In genomic region chr5:9546973-9547947, GRCh38 we compare ENCODE assay signal across 8 cellular contexts. TPM values are rescaled to one million over a fixed set of nuclear protein-coding genes. Genes with fewer than 3 reads are reported as not detected.
DNase-seq lines count a peak whose midpoint lies in the region; ATAC-seq and TF ChIP-seq lines count a peak whose summit lies in the region.

No MANE protein-coding gene starts in this region.

- no peaks in the 10 kb centered on the region for H3K36me3 ChIP-seq in ovary

- H3K36me3 Mint-ChIP-seq in T-helper 17 cell (ENCODE audit: low read depth) = no peaks in the 10 kb centered on the region
- no peaks in the 10 kb centered on the region for H3K36me3 Mint-ChIP-seq in activated CD8-positive, alpha-beta T cell treated with anti-CD3 and anti-CD28 coated beads for 36 hours (ENCODE audit: low read depth)

- POLR2A ChIA-PET in activated CD8-positive, alpha-beta T cell treated with anti-CD3 and anti-CD28 coated beads for 36 hours (lab: Charles Lee) = no interaction called here

- no peaks in the 10 kb centered on the region for H3K4me1 ChIP-seq in ovary (ENCODE audit: insufficient read depth)

- intact Hi-C loops in ovary (cut with DNase I) = loop anchor here in 1 of 4 donors (10.0 kb wide), 1 partner anchor 708 kb away; the partner anchor contains the start of gene CCT5
- intact Hi-C loops in activated CD8-positive, alpha-beta T cell treated with anti-CD3 and anti-CD28 coated beads for 36 hours (cut with micrococcal nuclease) = loop anchor here (10.0 kb wide), 1 partner anchor 1622 kb away; no protein-coding TSS in a partner anchor

- no peaks in the 10 kb centered on the region for H3K9me3 ChIP-seq in T-helper 17 cell (ENCODE audit: control insufficient read depth, low read length, poor library complexity, severe bottlenecking)
- no peaks in the 10 kb centered on the region for H3K9me3 ChIP-seq in ovary

- no peak overlapping the region for H3K27ac Mint-ChIP-seq in T-helper 17 cell
- H3K27ac Mint-ChIP-seq in activated CD8-positive, alpha-beta T cell treated with anti-CD3 and anti-CD28 coated beads for 36 hours = no peak overlapping the region

- no peak for TF ChIP-seq POLR2A in ovary (IDR thresholded peaks at IDR 0.05)

- CTCF ChIA-PET in activated CD8-positive, alpha-beta T cell treated with anti-CD3 and anti-CD28 coated beads for 36 hours (lab: Charles Lee) = no interaction called here

- H3K4me3 Mint-ChIP-seq in T-helper 17 cell = peak overlapping the region; percentile 25
- no peak overlapping the region for H3K4me3 Mint-ChIP-seq in activated CD8-positive, alpha-beta T cell treated with anti-CD3 and anti-CD28 coated beads for 36 hours

- peaks cover 7% of the 10 kb centered on the region for H3K4me1 Mint-ChIP-seq in T-helper 17 cell
- peaks cover 4% of the 10 kb centered on the region for H3K4me1 Mint-ChIP-seq in activated CD8-positive, alpha-beta T cell treated with anti-CD3 and anti-CD28 coated beads for 36 hours (ENCODE audit: low read depth)

- no peak for TF ChIP-seq CTCF in ovary (IDR thresholded peaks at IDR 0.05)
- TF ChIP-seq CTCF in activated CD8-positive, alpha-beta T cell treated with anti-CD3 and anti-CD28 coated beads for 36 hours (IDR thresholded peaks at IDR 0.05) = no peak

- 10 to 11% (median 11%) methylated on average over 22 of the region's 22 CpGs for WGBS in ovary, 3 donors

- peak overlapping the region; percentile 60 for H3K4me3 ChIP-seq in ovary

- peaks cover 34% of the 10 kb centered on the region for H3K27me3 Mint-ChIP-seq in T-helper 17 cell
- H3K27me3 Mint-ChIP-seq in activated CD8-positive, alpha-beta T cell treated with anti-CD3 and anti-CD28 coated beads for 36 hours = peaks cover 24% of the 10 kb centered on the region

- H3K9me3 Mint-ChIP-seq in activated CD8-positive, alpha-beta T cell treated with anti-CD3 and anti-CD28 coated beads for 36 hours = no peaks in the 10 kb centered on the region

- no peak for TF ChIP-seq EP300 in ovary (IDR thresholded peaks at IDR 0.05)

- DNase-seq in Ammon's horn (ENCODE audit: low spot score) = peak; percentile 67
- no peak for DNase-seq in T-helper 17 cell
- peak; percentile 76 for DNase-seq in globus pallidus (ENCODE audit: low spot score)
- DNase-seq in ovary = peak; percentile 20 to 44 (median 43)
- no peak for DNase-seq in stimulated activated CD4-positive, alpha-beta T cell treated with anti-CD3 and anti-CD28 coated beads, Interleukin-15, amount 100 ng/mL, for 24 hours
- no peak for DNase-seq in cerebellar nuclear complex (lab: John Stamatoyannopoulos, UW)
- no peak for DNase-seq in NCI-H1436 treated with DMSO at 0.1 percent for 48 hours (lab: John Stamatoyannopoulos, UW)
- DNase-seq in activated CD8-positive, alpha-beta T cell treated with anti-CD3 and anti-CD28 coated beads for 36 hours = no peak

- H3K27me3 ChIP-seq in ovary = no peaks in the 10 kb centered on the region

- ATAC-seq in T-helper 17 cell = no peak
- no peak for ATAC-seq in activated CD8-positive, alpha-beta T cell treated with anti-CD3 and anti-CD28 coated beads for 36 hours

- H3K27ac ChIP-seq in ovary = peak overlapping the region; percentile 79 to 88

RNA-seq across cellular contexts. Expression of gene SEMA5A, which starts 1.4 kb away (rescaled TPM):
- total RNA-seq in T-helper 17 cell (under 1 TPM; 0.75 to 0.94 TPM), ovary (1 to 10 TPM; 3.3 to 6.6 (median 4.3) TPM)
- polyA plus RNA-seq in ovary = 1 to 10 TPM; 2.0 to 5.2 TPM
- not detected for total RNA-seq in activated CD8-positive, alpha-beta T cell treated with anti-CD3 and anti-CD28 coated beads for 36 hours

Comparison
In these comparisons a context has a peak if more than half of its experiments do, and no peak if none do; other contexts are left out.
1. DNase-seq: peak in Ammon's horn (single experiment), globus pallidus (single experiment) and ovary (5 of 5); none in T-helper 17 cell (0 of 3), stimulated activated CD4-positive, alpha-beta T cell treated with anti-CD3 and anti-CD28 coated beads, Interleukin-15, amount 100 ng/mL, for 24 hours (single experiment), cerebellar nuclear complex (0 of 2), NCI-H1436 treated with DMSO at 0.1 percent for 48 hours (single experiment) and activated CD8-positive, alpha-beta T cell treated with anti-CD3 and anti-CD28 coated beads for 36 hours (single experiment).